Comparison of ENCODE assay signal across 35 cellular contexts in genomic region chr3:120300971-120301370, GRCh38. TPM values are rescaled to one million over a fixed set of nuclear protein-coding genes. Genes with fewer than 3 reads are reported as not detected.
"Had no signal": no experiment of that assay in that cellular context is flagged by ENCODE, and none has a peak within 500 bp of the region (broad histone marks: within the 10 kb centered on the region; RNA-seq: fewer than 3 reads in every experiment).

No MANE protein-coding gene starts in this region.

- H3K4me1 Mint-ChIP-seq: activated B cell treated with CpG ODN at 0.5 μM for 24 hours; activated naive CD4-positive, alpha-beta T cell treated with anti-CD3 and anti-CD28 coated beads, Interleukin-2, amount 10 ng/mL, durations not matched to agents 7 days and 5 days; activated naive CD8-positive, alpha-beta T cell treated with anti-CD3 and anti-CD28 coated beads, Interleukin-2, amount 50 U/mL, for 24 hours had no signal

- H3K27ac Mint-ChIP-seq: activated B cell treated with CpG ODN at 0.5 μM for 24 hours; activated CD4-positive, alpha-beta memory T cell treated with anti-CD3 and anti-CD28 coated beads for 36 hours; activated naive CD4-positive, alpha-beta T cell treated with anti-CD3 and anti-CD28 coated beads, Interleukin-2, amount 10 ng/mL, durations not matched to agents 7 days and 5 days; activated naive CD8-positive, alpha-beta T cell; activated naive CD8-positive, alpha-beta T cell treated with anti-CD3 and anti-CD28 coated beads, Interleukin-2, amount 50 U/mL, for 24 hours; activated T-helper 1 cell treated with anti-CD3 and anti-CD28 coated beads, Interleukin-12 subunit alpha, Interleukin-12 subunit beta, Interleukin-2, Interleukin-4 antibody, amounts not matched to agents 30 ng/mL and 10 ng/mL and 1 ng/mL, durations not matched to agents 14 hours and 24 hours and 36 hours had no signal

- ATAC-seq: activated naive CD8-positive, alpha-beta T cell treated with anti-CD3 and anti-CD28 coated beads, Interleukin-2, amount 50 U/mL, for 24 hours; activated T-cell treated with anti-CD3 and anti-CD28 coated beads, Interleukin-2, amount 50 U/mL, for 4 hours had no signal

- H3K9me3 Mint-ChIP-seq: activated B cell treated with CpG ODN at 0.5 μM for 24 hours; activated CD4-positive, alpha-beta memory T cell treated with anti-CD3 and anti-CD28 coated beads for 36 hours; activated naive CD4-positive, alpha-beta T cell treated with anti-CD3 and anti-CD28 coated beads, Interleukin-2, amount 10 ng/mL, durations not matched to agents 7 days and 5 days; activated naive CD8-positive, alpha-beta T cell treated with anti-CD3 and anti-CD28 coated beads, Interleukin-2, amount 50 U/mL, for 24 hours; activated T-cell treated with anti-CD3 and anti-CD28 coated beads, Interleukin-2, amount 50 U/mL, for 4 hours; activated T-helper 1 cell treated with anti-CD3 and anti-CD28 coated beads, Interleukin-12 subunit alpha, Interleukin-12 subunit beta, Interleukin-2, Interleukin-4 antibody, amounts not matched to agents 30 ng/mL and 10 ng/mL and 1 ng/mL, durations not matched to agents 14 hours and 24 hours and 36 hours had no signal

- H3K27ac ChIP-seq: PC-9, VCaP had no signal

- H2AFZ ChIP-seq: PC-9 had no signal

- H3K4me2 ChIP-seq: PC-9 had no signal

- H3K27me3 Mint-ChIP-seq: activated B cell treated with CpG ODN at 0.5 μM for 24 hours; activated CD4-positive, alpha-beta memory T cell treated with anti-CD3 and anti-CD28 coated beads for 36 hours; brain had no signal

- DNase-seq: activated B cell treated with CpG ODN at 0.5 μM for 24 hours; activated CD4-positive, alpha-beta memory T cell treated with anti-CD3 and anti-CD28 coated beads for 36 hours; activated CD4-positive, alpha-beta T cell treated with anti-CD3 and anti-CD28 coated beads for 4 hours; activated CD4-positive, alpha-beta T cell treated with anti-CD3 and anti-CD28 coated beads, Interleukin-2, amount 50 U/mL, for 1 hour; activated CD4-positive, CD25-positive, alpha-beta regulatory T cell treated with anti-CD3 and anti-CD28 coated beads, Interleukin-2, amount 50 U/mL, for 72 hours; activated CD8-positive, alpha-beta memory T cell treated with anti-CD3 and anti-CD28 coated beads, Interleukin-2, amount 50 U/mL, for 4 hours; activated gamma-delta T cell treated with Interleukin-2 at 50 U/mL for 16 hours; activated naive CD4-positive, alpha-beta T cell treated with anti-CD3 and anti-CD28 coated beads, Interleukin-2, amount 10 ng/mL, durations not matched to agents 7 days and 5 days; activated naive CD8-positive, alpha-beta T cell treated with anti-CD3 and anti-CD28 coated beads, Interleukin-2, amount 50 U/mL, for 24 hours; activated T-cell treated with anti-CD3 and anti-CD28 coated beads for 4 hours; activated T-cell treated with anti-CD3 and anti-CD28 coated beads, Interleukin-2, amount 50 U/mL, for 4 hours; anterior cingulate cortex; caudate nucleus; Kasumi-1; KG1; NCI-H1092 treated with DMSO at 0.1 percent for 48 hours; NCI-H1417; NCI-H1694; NCI-H1930; NCI-H2081 treated with DMSO at 0.1 percent for 48 hours; NCI-H226; NCI-H446 treated with DMSO at 0.1 percent for 48 hours; NCI-H526; NCI-H748 treated with DMSO at 0.1 percent for 48 hours; NK-92 treated with Interleukin-12 subunit alpha and Interleukin-12 subunit beta, amount 100 ng/mL, for 24 hours; Right ventricle myocardium superior; SW 1271; T-helper 1 cell; T-helper 2 cell; T-helper 9 cell had no signal

- H3K4me3 ChIP-seq: PC-9 had no signal

- H3K4me3 Mint-ChIP-seq: activated B cell treated with CpG ODN at 0.5 μM for 24 hours; activated CD4-positive, alpha-beta memory T cell treated with anti-CD3 and anti-CD28 coated beads for 36 hours; activated naive CD4-positive, alpha-beta T cell treated with anti-CD3 and anti-CD28 coated beads, Interleukin-2, amount 10 ng/mL, durations not matched to agents 7 days and 5 days; activated naive CD8-positive, alpha-beta T cell; activated naive CD8-positive, alpha-beta T cell treated with anti-CD3 and anti-CD28 coated beads, Interleukin-2, amount 50 U/mL, for 24 hours; activated T-cell treated with anti-CD3 and anti-CD28 coated beads, Interleukin-2, amount 50 U/mL, for 4 hours; activated T-helper 1 cell treated with anti-CD3 and anti-CD28 coated beads, Interleukin-12 subunit alpha, Interleukin-12 subunit beta, Interleukin-2, Interleukin-4 antibody, amounts not matched to agents 30 ng/mL and 10 ng/mL and 1 ng/mL, durations not matched to agents 14 hours and 24 hours and 36 hours; brain had no signal

- H3K36me3 Mint-ChIP-seq: activated naive CD4-positive, alpha-beta T cell treated with anti-CD3 and anti-CD28 coated beads, Interleukin-2, amount 10 ng/mL, durations not matched to agents 7 days and 5 days; activated naive CD8-positive, alpha-beta T cell; brain had no signal

RNA-seq across cellular contexts. Expression of gene GPR156, which starts 15.9 kb away (rescaled TPM):
- total RNA-seq: activated CD4-positive, alpha-beta memory T cell treated with anti-CD3 and anti-CD28 coated beads for 36 hours had no signal
